In genomic region chr13:21016487-21016886, GRCh38 we compare ENCODE assay signal across 11 cellular contexts. TPM values are rescaled to one million over a fixed set of nuclear protein-coding genes. Genes with fewer than 3 reads are reported as not detected.
A peak's percentile ranks its signal among the peaks of the same experiment; 100 is the strongest.
DNase-seq lines count a peak whose midpoint lies in the region; ATAC-seq and TF ChIP-seq lines count a peak whose summit lies in the region.
"Had no signal": no experiment of that assay in that cellular context is flagged by ENCODE, and none has a peak within 500 bp of the region (broad histone marks: within the 10 kb centered on the region; RNA-seq: fewer than 3 reads in every experiment).

No MANE protein-coding gene starts in this region.

- H3K27ac ChIP-seq in lower lobe of right lung (peak overlapping the region; percentile 14), transverse colon (peak overlapping the region; percentile 31 to 68 (median 60))
- H3K27ac ChIP-seq: BLaER1, dorsolateral prefrontal cortex had no signal

- no peak overlapping the region for H3K4me3 Mint-ChIP-seq in activated naive CD4-positive, alpha-beta T cell treated with anti-CD3 and anti-CD28 coated beads, Interleukin-2, amount 10 ng/mL, durations not matched to agents 7 days and 5 days
- no peak overlapping the region for H3K4me3 Mint-ChIP-seq in activated naive CD8-positive, alpha-beta T cell treated with anti-CD3 and anti-CD28 coated beads, Interleukin-2, amount 50 U/mL, for 24 hours

- H3K36me3 ChIP-seq in lower lobe of right lung (no peaks in the 10 kb centered on the region), transverse colon (no peaks in the 10 kb centered on the region)

- no peaks in the 10 kb centered on the region for H3K9me3 Mint-ChIP-seq in activated naive CD4-positive, alpha-beta T cell treated with anti-CD3 and anti-CD28 coated beads, Interleukin-2, amount 10 ng/mL, durations not matched to agents 7 days and 5 days
- H3K9me3 Mint-ChIP-seq in activated naive CD8-positive, alpha-beta T cell treated with anti-CD3 and anti-CD28 coated beads, Interleukin-2, amount 50 U/mL, for 24 hours = no peaks in the 10 kb centered on the region

- WGBS in transverse colon (ENCODE audit: low coverage in 1 of 2), 2 donors = 71 to 80% methylated on average over 2 to 4 of the region's 4 CpGs

- TF ChIP-seq CTCF in lower lobe of right lung (IDR thresholded peaks at IDR 0.05) (no peak), transverse colon (IDR thresholded peaks at IDR 0.05) (no peak)

- no peak for TF ChIP-seq EP300 in transverse colon (IDR thresholded peaks at IDR 0.05; ENCODE audit: low read depth)

- H3K27me3 ChIP-seq in lower lobe of right lung (ENCODE audit: low read depth) (no peaks in the 10 kb centered on the region), transverse colon (no peaks in the 10 kb centered on the region)
- H3K27me3 ChIP-seq: BLaER1, dorsolateral prefrontal cortex, testis had no signal

- H3K4me1 ChIP-seq in lower lobe of right lung (peaks cover 85% of the 10 kb centered on the region), transverse colon (peaks cover 4 to 54% (median 30%) of the 10 kb centered on the region in 4 donors)

- ATAC-seq in activated naive CD8-positive, alpha-beta T cell treated with anti-CD3 and anti-CD28 coated beads, Interleukin-2, amount 50 U/mL, for 24 hours = no peak
- no peak for ATAC-seq in lower lobe of right lung
- no peak for ATAC-seq in GM21515 (IDR thresholded peaks at IDR 0.05; ENCODE audit: unreplicated experiment)

- CTCF ChIA-PET in activated naive CD4-positive, alpha-beta T cell treated with anti-CD3 and anti-CD28 coated beads, Interleukin-2, amount 10 ng/mL, durations not matched to agents 7 days and 5 days (lab: Charles Lee) = no interaction called here

- no peak for TF ChIP-seq POLR2A in transverse colon (IDR thresholded peaks at IDR 0.05)

- intact Hi-C loops in lower lobe of right lung (cut with DNase I) (no loop called here), transverse colon (cut with DNase I; ENCODE audit: low total_unique reads) (loop anchor here (5.0 kb wide), 1 partner anchor 46 kb away; the partner anchor contains the start of gene LATS2)

- no peak for DNase-seq in activated naive CD4-positive, alpha-beta T cell treated with anti-CD3 and anti-CD28 coated beads, Interleukin-2, amount 10 ng/mL, durations not matched to agents 7 days and 5 days
- DNase-seq in activated naive CD4-positive, alpha-beta T cell (lab: John Stamatoyannopoulos, UW) = no peak
- no peak for DNase-seq in activated naive CD8-positive, alpha-beta T cell treated with anti-CD3 and anti-CD28 coated beads, Interleukin-2, amount 50 U/mL, for 24 hours
- no peak for DNase-seq in lower lobe of right lung
- no peak for DNase-seq in transverse colon
- DNase-seq in NCI-H774 (lab: John Stamatoyannopoulos, UW) = no peak
- DNase-seq in activated gamma-delta T cell treated with Interleukin-2 at 50 U/mL for 16 hours = no peak
- DNase-seq: testis had no signal

- no peaks in the 10 kb centered on the region for H3K36me3 Mint-ChIP-seq in activated naive CD4-positive, alpha-beta T cell treated with anti-CD3 and anti-CD28 coated beads, Interleukin-2, amount 10 ng/mL, durations not matched to agents 7 days and 5 days
- H3K36me3 Mint-ChIP-seq in activated naive CD8-positive, alpha-beta T cell treated with anti-CD3 and anti-CD28 coated beads, Interleukin-2, amount 50 U/mL, for 24 hours (ENCODE audit: low read depth) = no peaks in the 10 kb centered on the region

- in situ Hi-C loops in transverse colon (cut with MboI; ENCODE audit: low pct_ligation_motif_present in 1 of 4, low pct_unique_long_range_greater_than_20kb in 1 of 4, low sequenced_read_pairs in 3 of 4) = no loop called here

- no peak overlapping the region for H3K4me3 ChIP-seq in lower lobe of right lung
- H3K4me3 ChIP-seq in transverse colon = no peak overlapping the region
- H3K4me3 ChIP-seq: BLaER1, dorsolateral prefrontal cortex, testis had no signal

- H3K9me3 ChIP-seq in lower lobe of right lung = no peaks in the 10 kb centered on the region
- H3K9me3 ChIP-seq in transverse colon = no peaks in the 10 kb centered on the region
- H3K9me3 ChIP-seq: BLaER1, testis had no signal

- peak overlapping the region; percentile 93 for H3K27ac Mint-ChIP-seq in activated naive CD4-positive, alpha-beta T cell treated with anti-CD3 and anti-CD28 coated beads, Interleukin-2, amount 10 ng/mL, durations not matched to agents 7 days and 5 days
- H3K27ac Mint-ChIP-seq in activated naive CD8-positive, alpha-beta T cell treated with anti-CD3 and anti-CD28 coated beads, Interleukin-2, amount 50 U/mL, for 24 hours = peak overlapping the region; percentile 62

- H3K27me3 Mint-ChIP-seq in activated naive CD4-positive, alpha-beta T cell treated with anti-CD3 and anti-CD28 coated beads, Interleukin-2, amount 10 ng/mL, durations not matched to agents 7 days and 5 days = peaks cover 4% of the 10 kb centered on the region
- H3K27me3 Mint-ChIP-seq in activated naive CD8-positive, alpha-beta T cell treated with anti-CD3 and anti-CD28 coated beads, Interleukin-2, amount 50 U/mL, for 24 hours = no peaks in the 10 kb centered on the region

- peaks cover 20% of the 10 kb centered on the region for H3K4me1 Mint-ChIP-seq in activated naive CD4-positive, alpha-beta T cell treated with anti-CD3 and anti-CD28 coated beads, Interleukin-2, amount 10 ng/mL, durations not matched to agents 7 days and 5 days
- H3K4me1 Mint-ChIP-seq in activated naive CD8-positive, alpha-beta T cell treated with anti-CD3 and anti-CD28 coated beads, Interleukin-2, amount 50 U/mL, for 24 hours = peaks cover 17% of the 10 kb centered on the region

RNA-seq across cellular contexts. Expression of gene LATS2, which starts 44.9 kb away (rescaled TPM):
- 26.1 TPM for total RNA-seq in lower lobe of right lung
- 10 to 100 TPM in 3 of 4 donors, 1 to 10 TPM in 1; 8.9 to 15.7 (median 12.5) TPM for total RNA-seq in transverse colon
